ENCODE assay signal across 16 cellular contexts in the genomic region with DNA sequence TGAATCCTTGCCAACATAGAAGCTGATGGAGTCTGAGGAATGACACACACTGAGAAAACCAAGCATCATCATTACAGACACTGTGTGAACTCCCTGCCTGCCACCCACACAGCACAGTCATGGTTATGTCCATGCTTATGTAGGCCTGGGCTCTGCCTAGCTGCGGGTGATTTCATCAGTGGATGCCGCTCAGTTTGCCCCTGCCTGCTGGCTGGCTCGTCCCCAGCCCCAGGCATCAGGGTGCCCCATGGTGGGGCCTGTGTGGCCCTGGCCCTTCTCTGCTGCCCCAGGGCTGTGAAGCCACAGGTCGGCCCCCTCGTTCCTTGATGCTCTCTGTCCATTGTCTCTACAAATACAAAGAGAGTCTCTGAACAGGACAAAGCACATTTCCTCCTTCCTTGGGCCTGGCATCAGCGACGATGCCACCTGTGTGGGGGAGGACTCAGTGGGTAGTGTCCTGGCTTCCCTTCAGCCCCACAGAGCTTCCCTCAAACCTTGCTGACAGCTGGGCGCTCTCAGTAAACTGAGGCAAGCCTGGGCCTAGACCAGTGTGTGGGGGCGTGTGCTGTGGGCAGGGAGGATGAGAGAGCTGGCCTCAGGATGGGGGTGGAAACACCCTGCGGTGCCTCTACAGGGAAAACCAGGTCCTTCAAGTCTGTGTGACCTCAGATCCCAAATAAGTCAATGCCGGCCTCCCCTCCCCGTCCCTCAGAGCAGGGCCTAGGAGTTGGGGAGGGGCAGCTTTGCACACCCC. TPM values are rescaled to one million over a fixed set of nuclear protein-coding genes. Genes with fewer than 3 reads are reported as not detected.
DNase-seq lines count a peak whose midpoint lies in the region; FAIRE-seq and TF ChIP-seq lines count a peak whose summit lies in the region.
"Had no signal": no experiment of that assay in that cellular context is flagged by ENCODE, and none has a peak within 500 bp of the region (broad histone marks: within the 10 kb centered on the region; RNA-seq: fewer than 3 reads in every experiment).

No MANE protein-coding gene starts in this region.

- no peak for TF ChIP-seq POLR2A in suprapubic skin (IDR thresholded peaks at IDR 0.05)

- peak overlapping the region in 1 of 2 experiments; percentile 62 for H3K14ac ChIP-seq in mesenchymal stem cell (ENCODE audit: low read length in 2 of 2)

- no peak overlapping the region for H3K23ac ChIP-seq in mesenchymal stem cell (ENCODE audit: low read length in 2 of 2)

- no peak overlapping the region for H2BK15ac ChIP-seq in mesenchymal stem cell (ENCODE audit: low read depth, poor library complexity, severe bottlenecking)

- H3K36me3 ChIP-seq in astrocyte (ENCODE audit: insufficient read depth, low read length) (no peaks in the 10 kb centered on the region), mesenchymal stem cell (ENCODE audit: control insufficient read depth in 1 of 2, insufficient read depth in 2 of 2, low read depth in 1 of 2, low read length in 2 of 2) (no peaks in the 10 kb centered on the region), suprapubic skin (no peaks in the 10 kb centered on the region)

- WGBS in mesenchymal stem cell: 91% methylated on average over 12 of the region's 12 CpGs
- 91% methylated on average over 10 of the region's 12 CpGs for WGBS in suprapubic skin

- H3K27ac ChIP-seq in astrocyte (ENCODE audit: low read depth, low read length) (no peak overlapping the region), mesenchymal stem cell (ENCODE audit: low read length, poor library complexity, severe bottlenecking) (no peak overlapping the region), suprapubic skin (peak overlapping the region; percentile 18)

- H3K4me3 ChIP-seq in astrocyte (ENCODE audit: insufficient read depth, low read depth, low read length) (no peak overlapping the region), mesenchymal stem cell (ENCODE audit: insufficient read depth in 1 of 2, low read depth in 1 of 2, low read length in 2 of 2) (no peak overlapping the region), suprapubic skin (no peak overlapping the region)
- H3K4me3 ChIP-seq: K562 had no signal

- no peak overlapping the region for H2AK5ac ChIP-seq in mesenchymal stem cell (ENCODE audit: low read length, severe bottlenecking)

- H3K4ac ChIP-seq in mesenchymal stem cell (ENCODE audit: low read depth in 1 of 2, low read length in 2 of 2): peak overlapping the region in 1 of 2 experiments; percentile 13

- H3K79me2 ChIP-seq in astrocyte (ENCODE audit: insufficient read depth, low read length): no peaks in the 10 kb centered on the region

- no peak overlapping the region for H2BK12ac ChIP-seq in mesenchymal stem cell (ENCODE audit: low read length in 2 of 2)

- TF ChIP-seq EP300 in suprapubic skin (IDR thresholded peaks at IDR 0.05): no peak

- H3K9ac ChIP-seq in astrocyte (ENCODE audit: low read length) (peak overlapping the region; percentile 27), mesenchymal stem cell (ENCODE audit: low read length) (peak overlapping the region; percentile 73)

- H3K18ac ChIP-seq in mesenchymal stem cell (ENCODE audit: low read depth in 1 of 2, low read length in 2 of 2): no peak overlapping the region

- peaks cover 4% of the 10 kb centered on the region for H3K27me3 ChIP-seq in astrocyte (ENCODE audit: insufficient read depth, low read length)
- peaks cover 0 to 7% of the 10 kb centered on the region in 2 experiments for H3K27me3 ChIP-seq in mesenchymal stem cell (ENCODE audit: control insufficient read depth in 1 of 2, insufficient read depth in 1 of 2, low read length in 2 of 2)
- no peaks in the 10 kb centered on the region for H3K27me3 ChIP-seq in suprapubic skin

- H3K4me1 ChIP-seq in astrocyte (ENCODE audit: insufficient read depth, low read length) (no peaks in the 10 kb centered on the region), mesenchymal stem cell (ENCODE audit: control insufficient read depth, insufficient read depth, low read depth, low read length) (no peaks in the 10 kb centered on the region), suprapubic skin (peaks cover 38% of the 10 kb centered on the region)

- no peaks in the 10 kb centered on the region for H3K4me1 Mint-ChIP-seq in astrocyte (ENCODE audit: low read depth, unreplicated experiment)

- H4K20me1 ChIP-seq in astrocyte (ENCODE audit: insufficient read depth, low read length): no peaks in the 10 kb centered on the region

- H3K36me3 Mint-ChIP-seq in astrocyte (ENCODE audit: low read depth, unreplicated experiment): no peaks in the 10 kb centered on the region

- no peak overlapping the region for H4K8ac ChIP-seq in mesenchymal stem cell (ENCODE audit: low read length)

- peaks cover 41% of the 10 kb centered on the region for H3K27me3 Mint-ChIP-seq in astrocyte (ENCODE audit: low read depth, unreplicated experiment)

- H3K4me3 Mint-ChIP-seq in astrocyte (ENCODE audit: unreplicated experiment): no peak overlapping the region

- H3K79me1 ChIP-seq in mesenchymal stem cell (replicated peaks; ENCODE audit: low read length, poor library complexity, severe bottlenecking): no peaks in the 10 kb centered on the region

- no peak overlapping the region for H3K4me2 ChIP-seq in astrocyte (ENCODE audit: low read length)
- H3K4me2 ChIP-seq in mesenchymal stem cell (ENCODE audit: low read length, poor library complexity, severe bottlenecking): no peak overlapping the region

- H3K27ac Mint-ChIP-seq in astrocyte (ENCODE audit: unreplicated experiment): peak overlapping the region; percentile 41

- H4K91ac ChIP-seq in mesenchymal stem cell (ENCODE audit: low read length): no peak overlapping the region

- H2AFZ ChIP-seq in astrocyte (ENCODE audit: low read depth, low read length) (peak overlapping the region; percentile 3), mesenchymal stem cell (ENCODE audit: low read depth, low read length) (no peak overlapping the region)

- DNase-seq in activated CD8-positive, alpha-beta memory T cell treated with anti-CD3 and anti-CD28 coated beads for 24 hours: peak; percentile 51
- DNase-seq in activated CD8-positive, alpha-beta memory T cell treated with anti-CD3 and anti-CD28 coated beads, Interleukin-2, amount 50 U/mL, for 4 hours: no peak
- DNase-seq in astrocyte (ENCODE audit: low read depth) (peak; percentile 88), mesenchymal stem cell (no peak), suprapubic skin (ENCODE audit: low spot score in 2 of 2) (peak in 1 of 2 donors; percentile 57), cerebellar nuclear complex (lab: John Stamatoyannopoulos, UW) (no peak), NCI-H526 (lab: John Stamatoyannopoulos, UW) (no peak), frontal cortex (ENCODE audit: low spot score in 2 of 2) (no peak)
- DNase-seq: activated CD4-positive, alpha-beta T cell treated with anti-CD3 and anti-CD28 coated beads, Interleukin-2, amount 50 U/mL, for 4 hours; activated naive CD4-positive, alpha-beta T cell treated with anti-CD3 and anti-CD28 coated beads, Interleukin-2, amount 50 U/mL, for 16 hours; NCI-H1694; NCI-H774 had no signal

- no peaks in the 10 kb centered on the region for H3K9me3 ChIP-seq in astrocyte (ENCODE audit: insufficient read depth, low read depth, low read length)
- no peaks in the 10 kb centered on the region for H3K9me3 ChIP-seq in mesenchymal stem cell (ENCODE audit: control insufficient read depth, low read length)
- no peaks in the 10 kb centered on the region for H3K9me3 ChIP-seq in suprapubic skin

- TF ChIP-seq CTCF in astrocyte (IDR thresholded peaks at IDR 0.05; ENCODE audit: insufficient read depth, low read depth, low read length) (no peak), suprapubic skin (IDR thresholded peaks at IDR 0.05) (no peak)

- peak overlapping the region; percentile 13 for H2BK120ac ChIP-seq in mesenchymal stem cell (ENCODE audit: low read depth, low read length)

- H3K9me3 Mint-ChIP-seq in astrocyte (ENCODE audit: unreplicated experiment): no peaks in the 10 kb centered on the region

- FAIRE-seq in astrocyte (lab: Jason Lieb, UNC): peak; percentile 9
- no peak for FAIRE-seq in frontal cortex (lab: Jason Lieb, UNC)
- FAIRE-seq: A204.1, colon, D721Med, K562 had no signal

- no peak overlapping the region for H2BK5ac ChIP-seq in mesenchymal stem cell (ENCODE audit: low read depth, low read length, poor library complexity, severe bottlenecking)

RNA-seq across cellular contexts. Expression of gene TUB, which starts 20.0 kb away (rescaled TPM):
- total RNA-seq in astrocyte (5.7 and 6.0 TPM in 2 replicates), suprapubic skin (1 to 10 TPM; 1.9 to 8.5 (median 3.0) TPM), frontal cortex (83.2 TPM)
- polyA plus RNA-seq in mesenchymal stem cell (2013, experiment 1 of 2): 1.9 TPM
- polyA plus RNA-seq in mesenchymal stem cell (2013, experiment 2 of 2): 1.9 TPM
- total RNA-seq: K562 had no signal
- polyA plus RNA-seq: K562 had no signal

Comparison
In these comparisons a context has a peak if more than half of its experiments do, and no peak if none do; other contexts are left out.
1. DNase-seq: peak in activated CD8-positive, alpha-beta memory T cell treated with anti-CD3 and anti-CD28 coated beads for 24 hours (single experiment) and astrocyte (single experiment); none in activated CD8-positive, alpha-beta memory T cell treated with anti-CD3 and anti-CD28 coated beads, Interleukin-2, amount 50 U/mL, for 4 hours (single experiment), mesenchymal stem cell (single experiment), cerebellar nuclear complex (0 of 2), NCI-H526 (0 of 2) and frontal cortex (0 of 2).